ENCODE assay signal across 17 cellular contexts in the genomic region with DNA sequence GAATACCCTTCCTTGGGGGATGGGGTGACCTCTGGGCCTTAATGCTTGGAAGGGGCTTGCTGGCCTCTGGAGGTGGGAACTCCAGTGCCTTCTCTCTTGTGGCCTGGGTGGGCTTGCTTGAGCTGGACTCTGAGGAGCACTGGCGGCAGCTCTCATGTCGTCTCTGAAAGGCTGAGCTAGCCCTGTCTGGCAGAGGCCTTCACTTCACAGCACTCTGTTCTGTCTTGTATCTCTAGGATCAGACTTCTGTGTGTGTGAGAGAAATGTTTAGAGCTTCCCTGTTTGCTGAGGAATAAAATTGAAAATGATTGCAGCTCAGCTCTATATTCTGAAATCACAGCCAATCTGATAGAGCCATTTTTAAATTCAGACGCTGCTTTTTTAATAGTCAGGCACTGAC.
A peak's percentile ranks its signal among the peaks of the same experiment; 100 is the strongest.
DNase-seq lines count a peak whose midpoint lies in the region; ATAC-seq, FAIRE-seq and TF ChIP-seq lines count a peak whose summit lies in the region.
"Had no signal": no experiment of that assay in that cellular context is flagged by ENCODE, and none has a peak within 500 bp of the region (broad histone marks: within the 10 kb centered on the region; RNA-seq: fewer than 3 reads in every experiment).

No MANE protein-coding gene starts in this region.

- intact Hi-C loops in K562 (cut with micrococcal nuclease), result loop anchor here (10.0 kb wide), 1 partner anchor 714 kb away; no protein-coding TSS in a partner anchor
- intact Hi-C loops in uterus (cut with DNase I; ENCODE audit: low total_unique reads), result no loop called here

- peaks cover 29% of the 10 kb centered on the region for H3K79me2 ChIP-seq in K562 (ENCODE audit: control insufficient read depth, insufficient read depth, low read length)

- BruUV-seq in K562 (replicated peaks; lab: Mats Ljungman, UMichigan), result no TSS peak

- peak; percentile 59 for FAIRE-seq in K562 (lab: Jason Lieb, UNC)
- FAIRE-seq: D721Med had no signal

- in situ Hi-C loops in K562 (cut with MboI), result no loop called here

- peaks cover 47% of the 10 kb centered on the region for H3K4me1 Mint-ChIP-seq in mesothelial cell of epicardium

- H3K4me3 ChIP-seq in SK-N-MC, result no peak overlapping the region
- no peak overlapping the region for H3K4me3 ChIP-seq in K562
- H3K4me3 ChIP-seq in uterus, result no peak overlapping the region
- H3K4me3 ChIP-seq: HAP-1 had no signal

- peaks cover 11 to 40% of the 10 kb centered on the region in 2 experiments for H3K4me1 ChIP-seq in K562 (replicated peaks in 1 of 2; ENCODE audit: control insufficient read depth in 2 of 2, insufficient read depth in 2 of 2, low read length in 2 of 2)
- H3K4me1 ChIP-seq in uterus, result peaks cover 3 to 4% of the 10 kb centered on the region in 2 donors
- H3K4me1 ChIP-seq: HAP-1 had no signal

- peak overlapping the region; percentile 15 for H3K9ac ChIP-seq in SK-N-MC (ENCODE audit: insufficient read length)
- H3K9ac ChIP-seq in K562 (ENCODE audit: insufficient read depth in 1 of 2, low read depth in 2 of 2, low read length in 2 of 2), result peak overlapping the region; percentile 53 to 84

- peak overlapping the region; percentile 85 for H3K27ac Mint-ChIP-seq in mesothelial cell of epicardium
- H3K27ac Mint-ChIP-seq: CD8-positive, alpha-beta T cell had no signal

- ATAC-seq in K562, result peak; percentile 83
- no peak for ATAC-seq in HG03175 (IDR thresholded peaks at IDR 0.05; ENCODE audit: unreplicated experiment)
- no peak for ATAC-seq in GM21360 (IDR thresholded peaks at IDR 0.05; ENCODE audit: unreplicated experiment)
- ATAC-seq: CD8-positive, alpha-beta T cell; PC-3 had no signal

- H2AFZ ChIP-seq in K562 (ENCODE audit: low read depth, low read length), result peak overlapping the region; percentile 40; the same call in 1 of the 2 replicates

- H3K9me3 ChIP-seq in SK-N-MC (ENCODE audit: low read depth, low read length) (no peaks in the 10 kb centered on the region), K562 (replicated peaks; ENCODE audit: control insufficient read depth, insufficient read depth, low read depth, low read length) (no peaks in the 10 kb centered on the region), uterus (no peaks in the 10 kb centered on the region)
- H3K9me3 ChIP-seq: HAP-1 had no signal

- TF ChIP-seq CTCF in K562 (IDR thresholded peaks at IDR 0.05 in 2 of 3, conservative IDR thresholded peaks at IDR 0.05 in 1 of 3; ENCODE audit: insufficient read depth in 2 of 3, low read depth in 1 of 3, low read length in 3 of 3) (no peak), mesothelial cell of epicardium (IDR thresholded peaks at IDR 0.05; ENCODE audit: unreplicated experiment) (no peak), uterus (IDR thresholded peaks at IDR 0.05) (no peak)

- POLR2A ChIA-PET in K562 (lab: Yijun Ruan, JAX), result interaction anchor here (0.6 to 1.8 kb wide), 5 partner anchors 9 to 31 kb away, joined by 3 to 15 read pairs (median 5); no protein-coding TSS in a partner anchor

- H3K36me3 ChIP-seq in SK-N-MC (ENCODE audit: insufficient read depth, low read length) (no peaks in the 10 kb centered on the region), K562 (ENCODE audit: control insufficient read depth, insufficient read depth, low read length) (no peaks in the 10 kb centered on the region; the same call in 2 of the 3 replicates), uterus (no peaks in the 10 kb centered on the region)
- H3K36me3 ChIP-seq: HAP-1 had no signal

- no peaks in the 10 kb centered on the region for H3K27me3 Mint-ChIP-seq in mesothelial cell of epicardium (ENCODE audit: low read depth)

- H3K27ac ChIP-seq in SK-N-MC, result peak overlapping the region; percentile 9
- peak overlapping the region; percentile 67 for H3K27ac ChIP-seq in K562 (ENCODE audit: extremely low read depth, low read depth, low read length)
- peak overlapping the region; percentile 42 to 52 for H3K27ac ChIP-seq in uterus

- H3K9me3 Mint-ChIP-seq in mesothelial cell of epicardium, result no peaks in the 10 kb centered on the region
- H3K9me3 Mint-ChIP-seq: CD8-positive, alpha-beta T cell had no signal

- peak overlapping the region; percentile 66; the same call in 1 of the 2 replicates for H3K4me2 ChIP-seq in K562 (ENCODE audit: insufficient read depth, low read length)

- H3K36me3 Mint-ChIP-seq in mesothelial cell of epicardium, result no peaks in the 10 kb centered on the region
- H3K36me3 Mint-ChIP-seq: CD8-positive, alpha-beta T cell had no signal

- no peaks in the 10 kb centered on the region for H3K27me3 ChIP-seq in K562 (ENCODE audit: control insufficient read depth in 2 of 2, insufficient read depth in 2 of 2, low read length in 2 of 2)
- H3K27me3 ChIP-seq in uterus, result no peaks in the 10 kb centered on the region

- no peak for TF ChIP-seq POLR2A in K562 (conservative IDR thresholded peaks at IDR 0.05)
- no peak for TF ChIP-seq POLR2A in uterus (IDR thresholded peaks at IDR 0.05)

- no peak for DNase-seq in SK-N-MC (ENCODE audit: low read depth, low spot score)
- peak in 1 of 4 experiments; percentile 27 for DNase-seq in K562 (ENCODE audit: extremely low read depth in 1 of 4, low spot score in 3 of 4)
- no peak for DNase-seq in mesothelial cell of epicardium (ENCODE audit: low spot score in 2 of 2, unreplicated experiment in 2 of 2)
- DNase-seq in uterus, result no peak
- DNase-seq in cerebellum (ENCODE audit: low spot score), result no peak
- DNase-seq: CD8-positive, alpha-beta T cell; DMS79; KBM-7; NCI-H1436; NCI-H2029 treated with DMSO at 0.1 percent for 48 hours; NCI-H510A; NCI-H82; PC-3 had no signal

- TF ChIP-seq RAD21 in K562 (CRISPR knock-in tag; conservative IDR thresholded peaks at IDR 0.05 in 1 of 2, IDR thresholded peaks at IDR 0.05 in 1 of 2), result no peak

- H3K4me3 Mint-ChIP-seq in mesothelial cell of epicardium, result peak overlapping the region; percentile 11
- H3K4me3 Mint-ChIP-seq: CD8-positive, alpha-beta T cell had no signal

- CTCF ChIA-PET in K562 (lab: Yijun Ruan, JAX; ENCODE audit: low intra/inter-chr PET ratio), result no interaction called here

- H3K9me1 ChIP-seq in K562 (ENCODE audit: control insufficient read depth, insufficient read depth, low read length), result peaks cover 2% of the 10 kb centered on the region

- 12% methylated on average over 1 of the region's 3 CpGs for WGBS in K562 (ENCODE audit: insufficient coverage, low coverage, missing lambda C conversion rate)

- no peak for TF ChIP-seq EP300 in K562 (IDR thresholded peaks at IDR 0.05; ENCODE audit: low read length)

- no peaks in the 10 kb centered on the region; the same call in 1 of the 2 replicates for H4K20me1 ChIP-seq in K562 (replicated peaks; ENCODE audit: control insufficient read depth, insufficient read depth, low read length)

TF ChIP-seq in K562, 482 proteins besides CTCF, POLR2A, EP300 and RAD21:
- TF ChIP-seq GATA2 (CRISPR knock-in tag; IDR thresholded peaks at IDR 0.05) (peak; percentile 42), SLC30A9 (CRISPR knock-in tag; IDR thresholded peaks at IDR 0.05) (no peak), FUS (optimal IDR thresholded peaks at IDR 0.05; ENCODE audit: low read depth, low read length) (no peak)
TF ChIP-seq in K562: peak in this region for 1.

Comparison
In these comparisons a context has a peak if more than half of its experiments do, and no peak if none do; other contexts are left out.
1. H3K27ac ChIP-seq: peak in every context shown above with its lines; median percentile 67 in K562; 47 in uterus; 9 in SK-N-MC.